In the genomic region with DNA sequence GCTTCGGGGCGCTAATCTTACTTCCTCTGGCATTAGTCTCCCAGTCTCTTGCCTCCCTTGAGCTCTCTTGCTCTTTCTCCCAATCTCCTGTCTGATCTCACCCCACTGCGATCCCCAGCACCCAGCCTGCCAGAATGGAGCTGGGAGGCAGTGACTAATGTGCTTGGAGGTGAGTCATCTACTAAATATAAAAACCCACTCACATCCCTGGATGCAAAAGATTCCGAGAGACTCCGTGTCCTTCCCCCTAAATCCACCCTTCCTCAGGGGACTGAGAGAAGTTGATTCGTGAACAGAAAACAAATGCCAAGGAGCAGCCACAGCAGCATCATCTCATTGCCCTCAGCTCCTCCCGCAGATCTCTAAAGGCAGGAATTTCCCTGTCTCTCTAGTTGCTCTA, we compare ENCODE assay signal across 9 cellular contexts. TPM values are rescaled to one million over a fixed set of nuclear protein-coding genes. Genes with fewer than 3 reads are reported as not detected.
A peak's percentile ranks its signal among the peaks of the same experiment; 100 is the strongest.
DNase-seq lines count a peak whose midpoint lies in the region; ATAC-seq, FAIRE-seq and TF ChIP-seq lines count a peak whose summit lies in the region.
"Had no signal": no experiment of that assay in that cellular context is flagged by ENCODE, and none has a peak within 500 bp of the region (broad histone marks: within the 10 kb centered on the region; RNA-seq: fewer than 3 reads in every experiment).

No MANE protein-coding gene starts in this region.

- peaks cover 48% of the 10 kb centered on the region for H3K27me3 Mint-ChIP-seq in astrocyte (ENCODE audit: low read depth, unreplicated experiment)

- intact Hi-C loops in left cardiac atrium (cut with DNase I): no loop called here

- no peaks in the 10 kb centered on the region for H3K9me3 ChIP-seq in astrocyte (ENCODE audit: insufficient read depth, low read depth, low read length)

- ATAC-seq in left cardiac atrium (peak; percentile 68 to 93), GM18505 (IDR thresholded peaks at IDR 0.05; ENCODE audit: unreplicated experiment) (no peak), HG03280 (IDR thresholded peaks at IDR 0.05; ENCODE audit: unreplicated experiment) (no peak), GM18867 (IDR thresholded peaks at IDR 0.05; ENCODE audit: unreplicated experiment) (no peak)

- peak overlapping the region; percentile 51 for H3K9ac ChIP-seq in astrocyte (ENCODE audit: low read length)

- H3K27me3 ChIP-seq in astrocyte (ENCODE audit: insufficient read depth, low read length): no peaks in the 10 kb centered on the region

- H3K4me1 ChIP-seq in astrocyte (ENCODE audit: insufficient read depth, low read length): peaks cover 13% of the 10 kb centered on the region

- no peak for TF ChIP-seq POLR2A in GM18505 (IDR thresholded peaks at IDR 0.05; ENCODE audit: borderline replicate concordance, extremely low read depth, insufficient read depth, insufficient read length)

- H3K4me3 Mint-ChIP-seq in astrocyte (ENCODE audit: unreplicated experiment): no peak overlapping the region
- H3K4me3 Mint-ChIP-seq: activated naive CD8-positive, alpha-beta T cell had no signal

- H2AFZ ChIP-seq in astrocyte (ENCODE audit: low read depth, low read length): peak overlapping the region; percentile 55

- H3K27ac ChIP-seq in astrocyte (ENCODE audit: low read depth, low read length): peak overlapping the region; percentile 68

- H3K27ac Mint-ChIP-seq in astrocyte (ENCODE audit: unreplicated experiment): no peak overlapping the region
- H3K27ac Mint-ChIP-seq: activated naive CD8-positive, alpha-beta T cell had no signal

- FAIRE-seq in astrocyte (lab: Jason Lieb, UNC): peak; percentile 95

- H3K9me3 Mint-ChIP-seq in astrocyte (ENCODE audit: unreplicated experiment): no peaks in the 10 kb centered on the region

- no peak for TF ChIP-seq CTCF in astrocyte (IDR thresholded peaks at IDR 0.05; ENCODE audit: insufficient read depth, low read depth, low read length)

- no peaks in the 10 kb centered on the region for H3K79me2 ChIP-seq in astrocyte (ENCODE audit: insufficient read depth, low read length)

- no peaks in the 10 kb centered on the region for H4K20me1 ChIP-seq in astrocyte (ENCODE audit: insufficient read depth, low read length)

- no peak overlapping the region for H3K4me3 ChIP-seq in astrocyte (ENCODE audit: insufficient read depth, low read depth, low read length)

- no peaks in the 10 kb centered on the region for H3K36me3 Mint-ChIP-seq in astrocyte (ENCODE audit: low read depth, unreplicated experiment)
- H3K36me3 Mint-ChIP-seq: activated naive CD8-positive, alpha-beta T cell had no signal

- DNase-seq in HS-5 (ENCODE audit: low read depth): peak; percentile 82
- peak; percentile 90 for DNase-seq in astrocyte (ENCODE audit: low read depth)
- DNase-seq in left cardiac atrium: peak; percentile 46
- DNase-seq in superior temporal gyrus (ENCODE audit: extremely low spot score): peak; percentile 61
- DNase-seq: NCI-H1092 treated with DMSO at 0.1 percent for 48 hours had no signal

- peak overlapping the region; percentile 70 for H3K4me2 ChIP-seq in astrocyte (ENCODE audit: low read length)

- no peaks in the 10 kb centered on the region for H3K36me3 ChIP-seq in astrocyte (ENCODE audit: insufficient read depth, low read length)

- peaks cover 8% of the 10 kb centered on the region for H3K4me1 Mint-ChIP-seq in astrocyte (ENCODE audit: low read depth, unreplicated experiment)

RNA-seq across cellular contexts. Expression of a gene that starts 45.7 kb away (rescaled TPM):
- total RNA-seq in astrocyte (0.10 TPM in 1 of 2 replicates, not detected in the other), left cardiac atrium (10 to 100 TPM; 70.3 to 94.8 TPM)

Comparison
In these comparisons a context has a peak if more than half of its experiments do, and no peak if none do; other contexts are left out.
1. ATAC-seq: peak in left cardiac atrium (2 of 2); none in GM18505 (single experiment), HG03280 (single experiment) and GM18867 (single experiment).
2. RNA of a gene that starts 45.7 kb away (total RNA-seq): 70.3 to 94.8 TPM in left cardiac atrium; 0.10 TPM in astrocyte; every median in the first group is over 10 times any median in the second.
3. Peak in every context shown above with its lines, with median percentiles within 50 percentile points of each other: DNase-seq.